8 cellular contexts compared by ENCODE assay signal in the genomic region with DNA sequence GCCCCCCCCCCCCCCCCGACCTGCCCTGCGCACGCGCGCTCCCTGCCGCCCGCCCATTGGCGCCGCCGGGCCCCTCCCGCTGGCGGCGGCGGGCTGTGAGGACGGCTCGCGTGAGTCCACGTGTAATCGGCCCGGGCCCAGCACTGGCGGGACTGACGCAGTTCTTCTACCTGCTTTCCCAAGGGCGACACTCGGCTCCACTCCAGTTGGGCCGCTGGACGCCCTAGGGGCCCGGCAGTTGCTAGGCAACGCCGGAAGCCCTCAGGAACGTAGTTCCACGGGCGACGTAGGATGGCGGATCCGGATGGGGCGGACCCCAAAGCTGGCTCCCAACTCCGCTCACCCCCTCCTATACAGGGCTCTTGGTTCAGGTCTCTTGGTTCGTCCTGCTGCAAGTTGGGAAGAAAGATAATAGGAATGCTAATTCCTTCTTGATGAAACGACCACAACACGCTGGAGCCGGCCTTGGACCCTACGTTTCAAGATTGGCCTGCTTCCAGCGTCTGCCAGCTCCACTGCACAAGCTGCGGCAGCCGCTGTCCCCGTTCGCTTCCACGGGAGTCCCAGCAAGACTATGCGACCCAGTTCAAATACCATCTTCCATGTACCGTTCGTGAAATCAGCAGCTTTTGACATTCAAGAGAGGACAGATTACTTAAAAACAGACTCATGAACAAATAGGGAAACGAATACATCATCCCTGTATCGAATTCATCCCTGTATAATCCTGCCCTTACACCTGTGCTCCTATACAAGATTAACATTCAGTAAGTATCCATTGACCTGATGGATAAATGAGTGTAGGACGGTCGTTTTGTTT. TPM values are rescaled to one million over a fixed set of nuclear protein-coding genes. Genes with fewer than 3 reads are reported as not detected.
DNase-seq lines count a peak whose midpoint lies in the region; ATAC-seq, FAIRE-seq and TF ChIP-seq lines count a peak whose summit lies in the region.

No MANE protein-coding gene starts in this region.

- peak overlapping the region; percentile 97 to 100 (median 100) for H3K4me3 ChIP-seq in breast epithelium
- H3K4me3 ChIP-seq in small intestine (ENCODE audit: low read depth in 1 of 2, low read length in 2 of 2): peak overlapping the region; percentile 81 to 97

- H3K27me3 ChIP-seq in breast epithelium (no peaks in the 10 kb centered on the region), small intestine (ENCODE audit: control insufficient read depth in 2 of 2, insufficient read depth in 2 of 2, low read length in 2 of 2) (no peaks in the 10 kb centered on the region)

- in situ Hi-C loops in ACHN (cut with HindIII; ENCODE audit: low pct_ligation_motif_present, low pct_unique_long_range_greater_than_20kb, low sequenced_read_pairs): no loop called here

- DNase-seq in ACHN (peak; percentile 87), NCI-H2107 treated with DMSO at 0.1 percent for 48 hours (lab: John Stamatoyannopoulos, UW; ENCODE audit: unreplicated experiment) (peak; percentile 63), breast epithelium (ENCODE audit: low spot score in 2 of 2) (peak; percentile 86 to 90), iPS-NIHi11 (ENCODE audit: low spot score) (peak; percentile 94), small intestine (peak; percentile 88)

- ATAC-seq in GM18867 (IDR thresholded peaks at IDR 0.05; ENCODE audit: unreplicated experiment): peak; percentile 89
- peak; percentile 88 for ATAC-seq in HG03095 (IDR thresholded peaks at IDR 0.05; ENCODE audit: unreplicated experiment)

- no peak for TF ChIP-seq CTCF in VCaP (conservative IDR thresholded peaks at IDR 0.05)
- TF ChIP-seq CTCF in breast epithelium (IDR thresholded peaks at IDR 0.05): no peak

- no peak for TF ChIP-seq POLR2A in breast epithelium (IDR thresholded peaks at IDR 0.05)

- WGBS in small intestine, 3 donors: 0 to 1% (median 0%) methylated on average over 51 to 55 of the region's 55 CpGs

- no peak for FAIRE-seq in small intestine (lab: Jason Lieb, UNC)

- H3K4me1 ChIP-seq in breast epithelium: no peaks in the 10 kb centered on the region
- H3K4me1 ChIP-seq in small intestine (ENCODE audit: control insufficient read depth in 2 of 2, insufficient read depth in 1 of 2, low read depth in 1 of 2, low read length in 1 of 2): peaks cover 4 to 9% of the 10 kb centered on the region in 2 donors

- peak overlapping the region; percentile 94 for H3K27ac ChIP-seq in VCaP
- H3K27ac ChIP-seq in breast epithelium: peak overlapping the region; percentile 99
- H3K27ac ChIP-seq in small intestine (ENCODE audit: low read depth in 1 of 2, low read length in 1 of 2): peak overlapping the region; percentile 91 to 92

- intact Hi-C loops in breast epithelium (cut with DNase I; ENCODE audit: low total_unique reads): no loop called here

- H3K36me3 ChIP-seq in breast epithelium (no peaks in the 10 kb centered on the region), small intestine (ENCODE audit: control insufficient read depth in 2 of 2, insufficient read depth in 2 of 2, low read length in 2 of 2) (peaks cover 0 to 2% of the 10 kb centered on the region in 2 donors)

- H3K9me3 ChIP-seq in breast epithelium: no peaks in the 10 kb centered on the region
- H3K9me3 ChIP-seq in small intestine (ENCODE audit: control insufficient read depth, low read depth): no peaks in the 10 kb centered on the region

RNA-seq across cellular contexts. Expression of a gene that starts 0.4 kb away (rescaled TPM):
- 10 to 100 TPM; 83.0 to 94.8 (median 89.8) TPM for total RNA-seq in breast epithelium
- 10 to 100 TPM; 20.8 to 45.0 (median 21.3) TPM for polyA plus RNA-seq in small intestine

RNA-seq across cellular contexts. Expression of a gene that starts 25.0 kb away (rescaled TPM):
- 10 to 100 TPM; 26.9 to 32.8 (median 31.0) TPM for total RNA-seq in breast epithelium
- polyA plus RNA-seq in small intestine: 10 to 100 TPM; 25.7 to 48.8 (median 39.2) TPM

Comparison
In these comparisons a context has a peak if more than half of its experiments do, and no peak if none do; other contexts are left out.
1. Peak in every context shown above with its lines: DNase-seq, ATAC-seq, H3K4me3 ChIP-seq and H3K27ac ChIP-seq.